8 cellular contexts compared by ENCODE assay signal in genomic region chr12:2291182-2291832, GRCh38.
DNase-seq lines count a peak whose midpoint lies in the region; ATAC-seq and TF ChIP-seq lines count a peak whose summit lies in the region.

No MANE protein-coding gene starts in this region.

- H3K4me3 ChIP-seq in BE2C (ENCODE audit: low read depth, low read length) (no peak overlapping the region), adrenal gland (no peak overlapping the region), thoracic aorta (no peak overlapping the region)

- TF ChIP-seq POLR2A in adrenal gland (IDR thresholded peaks at IDR 0.05), result no peak

- H3K36me3 ChIP-seq in BE2C, result no peaks in the 10 kb centered on the region
- H3K36me3 ChIP-seq in adrenal gland (replicated peaks in 1 of 2), result no peaks in the 10 kb centered on the region
- no peaks in the 10 kb centered on the region for H3K36me3 ChIP-seq in thoracic aorta

- no peak for ATAC-seq in thoracic aorta (ENCODE audit: insufficient number of reproducible peaks, low FRiP score, low read depth)

- H3K27ac ChIP-seq in adrenal gland, result no peak overlapping the region
- peak overlapping the region in 1 of 2 donors; percentile 2 for H3K27ac ChIP-seq in thoracic aorta

- H3K27me3 ChIP-seq in BE2C (peaks cover 4% of the 10 kb centered on the region; the same call in 1 of the 2 replicates), adrenal gland (no peaks in the 10 kb centered on the region), thoracic aorta (replicated peaks; ENCODE audit: insufficient read depth) (no peaks in the 10 kb centered on the region)

- H3K4me1 ChIP-seq in BE2C (no peaks in the 10 kb centered on the region), adrenal gland (replicated peaks in 1 of 2) (no peaks in the 10 kb centered on the region), thoracic aorta (ENCODE audit: control insufficient read depth in 1 of 2, low read depth in 2 of 2) (peaks cover 22 to 99% of the 10 kb centered on the region in 2 donors)

- peak; percentile 87 for TF ChIP-seq CTCF in BE2C (IDR thresholded peaks at IDR 0.05; ENCODE audit: low read depth, low read length)
- peak; percentile 79 for TF ChIP-seq CTCF in GM12873 (IDR thresholded peaks at IDR 0.05; ENCODE audit: insufficient read depth, low read depth, low read length, missing control alignments)
- peak; percentile 56 to 81 (median 70) for TF ChIP-seq CTCF in adrenal gland (IDR thresholded peaks at IDR 0.05)
- peak; percentile 64 for TF ChIP-seq CTCF in thoracic aorta (IDR thresholded peaks at IDR 0.05)

- DNase-seq in BE2C, result peak; percentile 39
- DNase-seq in NCI-H510A (lab: John Stamatoyannopoulos, UW), result peak; percentile 21
- DNase-seq in adrenal gland, result peak in 5 of 7 donors; percentile 33 to 58 (median 39)
- DNase-seq in kidney tubule cell (ENCODE audit: low spot score), result peak; percentile 58
- DNase-seq in thoracic aorta (ENCODE audit: low spot score), result no peak
- DNase-seq in anterior cingulate cortex (lab: John Stamatoyannopoulos, UW), result no peak
- DNase-seq in OCI-M2 (lab: John Stamatoyannopoulos, UW; ENCODE audit: unreplicated experiment), result no peak

- intact Hi-C loops in adrenal gland (cut with DNase I), result no loop called here

- 74 to 77% (median 75%) methylated on average over 15 of the region's 15 CpGs for WGBS in adrenal gland, 4 donors

- H3K9me3 ChIP-seq in BE2C (no peaks in the 10 kb centered on the region), adrenal gland (replicated peaks in 1 of 3) (no peaks in the 10 kb centered on the region), thoracic aorta (no peaks in the 10 kb centered on the region)

Comparison
In these comparisons a context has a peak if more than half of its experiments do, and no peak if none do; other contexts are left out.
1. DNase-seq: peak in BE2C (single experiment), NCI-H510A (single experiment), adrenal gland (5 of 7) and kidney tubule cell (single experiment); none in thoracic aorta (single experiment), anterior cingulate cortex (0 of 58) and OCI-M2 (single experiment).
2. Peak in every context shown above with its lines, with median percentiles within 50 percentile points of each other: CTCF ChIP-seq.